Comparison of ENCODE assay signal across 25 cellular contexts in genomic region chr3:140602781-140603180, GRCh38.
A peak's percentile ranks its signal among the peaks of the same experiment; 100 is the strongest.
DNase-seq lines count a peak whose midpoint lies in the region; ATAC-seq and TF ChIP-seq lines count a peak whose summit lies in the region.
"Had no signal": no experiment of that assay in that cellular context is flagged by ENCODE, and none has a peak within 500 bp of the region (broad histone marks: within the 10 kb centered on the region; RNA-seq: fewer than 3 reads in every experiment).

No MANE protein-coding gene starts in this region.

- H3K9me3 Mint-ChIP-seq in stimulated activated memory B cell treated with anti-CD40 and anti-IgM and Interleukin-4, amounts not matched to agents 10 μg/mL and 1 μg/mL and 100 μg/mL, for 72 hours = no peaks in the 10 kb centered on the region
- H3K9me3 Mint-ChIP-seq: H9 had no signal

- peaks cover 9% of the 10 kb centered on the region for H3K27me3 Mint-ChIP-seq in stimulated activated memory B cell treated with anti-CD40 and anti-IgM and Interleukin-4, amounts not matched to agents 10 μg/mL and 1 μg/mL and 100 μg/mL, for 72 hours

- no peaks in the 10 kb centered on the region for H3K36me3 ChIP-seq in SK-N-SH (replicated peaks in 1 of 2; ENCODE audit: control insufficient read depth in 1 of 2, insufficient read depth in 2 of 2, low read length in 1 of 2)
- H3K36me3 ChIP-seq in kidney epithelial cell (ENCODE audit: control insufficient read depth, insufficient read depth, low read length) = no peaks in the 10 kb centered on the region
- H3K36me3 ChIP-seq: SJSA1 had no signal

- no peaks in the 10 kb centered on the region for H3K9me2 ChIP-seq in SK-N-SH

- H3K9me3 ChIP-seq in SK-N-SH = 0 out of 2 replicates have a peak, but pooled peaks cover 5% of the 10 kb centered on the region
- H3K9me3 ChIP-seq: SJSA1 had no signal

- no peak overlapping the region for H3K4me3 Mint-ChIP-seq in stimulated activated memory B cell treated with anti-CD40 and anti-IgM and Interleukin-4, amounts not matched to agents 10 μg/mL and 1 μg/mL and 100 μg/mL, for 72 hours
- H3K4me3 Mint-ChIP-seq: CD8-positive, alpha-beta T cell; H9; HFFc6 had no signal

- peaks cover 0 to 12% of the 10 kb centered on the region in 2 experiments; a peak in 2 of 4 replicates for H3K4me1 ChIP-seq in SK-N-SH (ENCODE audit: control insufficient read depth in 1 of 2, insufficient read depth in 2 of 2, low read depth in 1 of 2, low read length in 1 of 2)
- H3K4me1 ChIP-seq: SJSA1 had no signal

- H4K20me1 ChIP-seq in SK-N-SH (ENCODE audit: insufficient read depth) = no peaks in the 10 kb centered on the region

- H3K4me1 Mint-ChIP-seq in stimulated activated memory B cell treated with anti-CD40 and anti-IgM and Interleukin-4, amounts not matched to agents 10 μg/mL and 1 μg/mL and 100 μg/mL, for 72 hours = no peaks in the 10 kb centered on the region
- H3K4me1 Mint-ChIP-seq: H9 had no signal

- H3K9ac ChIP-seq in SK-N-SH = no peak overlapping the region
- H3K9ac ChIP-seq: GM23248, KMS-11 had no signal

- 14% methylated on average over 2 of the region's 2 CpGs for WGBS in SK-N-SH (ENCODE audit: low lambda C conversion rate)

- no peak overlapping the region for H2AFZ ChIP-seq in SK-N-SH (ENCODE audit: low read depth)
- H2AFZ ChIP-seq: GM23248, PC-9 had no signal

- H3K79me2 ChIP-seq in SK-N-SH (ENCODE audit: insufficient read depth) = no peaks in the 10 kb centered on the region

- TF ChIP-seq CTCF in SK-N-SH (IDR thresholded peaks at IDR 0.05) (no peak), kidney epithelial cell (IDR thresholded peaks at IDR 0.05; ENCODE audit: insufficient read depth, low read length, poor library complexity, severe bottlenecking) (no peak)

- no peak for ATAC-seq in SK-N-SH treated with all-trans-retinoic acid at 6 μM for 48 hours
- ATAC-seq in stimulated activated memory B cell treated with anti-CD40 and anti-IgM and Interleukin-4, amounts not matched to agents 10 μg/mL and 1 μg/mL and 100 μg/mL, for 72 hours = no peak
- no peak for ATAC-seq in HG02610 (IDR thresholded peaks at IDR 0.05; ENCODE audit: unreplicated experiment)
- no peak for ATAC-seq in left colon
- ATAC-seq in HG03135 (IDR thresholded peaks at IDR 0.05; ENCODE audit: unreplicated experiment) = no peak
- ATAC-seq: CD8-positive, alpha-beta T cell had no signal

- no peak overlapping the region for H3K4me2 ChIP-seq in SK-N-SH
- H3K4me2 ChIP-seq: KMS-11, PC-9 had no signal

- no peaks in the 10 kb centered on the region for H3K36me3 Mint-ChIP-seq in stimulated activated memory B cell treated with anti-CD40 and anti-IgM and Interleukin-4, amounts not matched to agents 10 μg/mL and 1 μg/mL and 100 μg/mL, for 72 hours
- H3K36me3 Mint-ChIP-seq: CD8-positive, alpha-beta T cell had no signal

- peak overlapping the region in 1 of 2 experiments; percentile 75; a peak in 2 of 4 replicates for H3K27ac ChIP-seq in SK-N-SH (ENCODE audit: low read depth in 2 of 2, low read length in 1 of 2)
- H3K27ac ChIP-seq: 22Rv1, GM23248, KMS-11, PC-9, SJSA1 had no signal

- no peak; the same call in 1 of the 2 replicates for TF ChIP-seq RAD21 in SK-N-SH (IDR thresholded peaks at IDR 0.05; ENCODE audit: low read length)

- CTCF ChIA-PET in SK-N-SH (lab: Yijun Ruan, JAX) = interaction anchor here (1.3 kb wide), 1 partner anchor 10 kb away, joined by 3 read pairs; no protein-coding TSS in a partner anchor

- DNase-seq in SK-N-SH (peak; percentile 17), amniotic epithelial cell (ENCODE audit: low read depth) (peak; percentile 1), kidney epithelial cell (ENCODE audit: low read depth) (peak; percentile 38), left colon (no peak)
- DNase-seq: AML-193; C1 segment of cervical spinal cord; Calu3; CD8-positive, alpha-beta T cell; DMS153; GM23248; H9; HFFc6; IMR-90; NCI-H1417; NCI-H1694 treated with DMSO at 0.1 percent for 48 hours; NCI-H446; NCI-H526 treated with DMSO at 0.1 percent for 48 hours; PC-9 had no signal

- no peak overlapping the region for H3K27ac Mint-ChIP-seq in stimulated activated memory B cell treated with anti-CD40 and anti-IgM and Interleukin-4, amounts not matched to agents 10 μg/mL and 1 μg/mL and 100 μg/mL, for 72 hours
- H3K27ac Mint-ChIP-seq: CD8-positive, alpha-beta T cell; HFFc6 had no signal

- POLR2A ChIA-PET in SK-N-SH (lab: Yijun Ruan, JAX) = no interaction called here

- TF ChIP-seq EP300 in SK-N-SH (IDR thresholded peaks at IDR 0.05; ENCODE audit: borderline replicate concordance in 1 of 2, low read depth in 1 of 2, low read length in 1 of 2) = peak in 1 of 2 experiments; percentile 47; a peak in 1 of 4 replicates

- no peaks in the 10 kb centered on the region for H3K27me3 ChIP-seq in SK-N-SH (ENCODE audit: insufficient read depth)
- H3K27me3 ChIP-seq in kidney epithelial cell (ENCODE audit: control insufficient read depth, insufficient read depth, low read length) = no peaks in the 10 kb centered on the region
- H3K27me3 ChIP-seq: SJSA1 had no signal

- H3K4me3 ChIP-seq in SK-N-SH (ENCODE audit: low read depth in 2 of 2, low read length in 1 of 2) (no peak overlapping the region), kidney epithelial cell (ENCODE audit: low read depth, low read length) (no peak overlapping the region)
- H3K4me3 ChIP-seq: GM23248, PC-9, SJSA1 had no signal

- H3F3A ChIP-seq in SK-N-SH (replicated peaks; ENCODE audit: insufficient read depth) = no peaks in the 10 kb centered on the region

- intact Hi-C loops in left colon (cut with DNase I, micrococcal nuclease) = no loop called here

TF ChIP-seq in SK-N-SH, 30 proteins besides CTCF, POLR2A, EP300 and RAD21:
- TF ChIP-seq JUND (IDR thresholded peaks at IDR 0.05) (no peak), GATA2 (CRISPR knock-in tag; IDR thresholded peaks at IDR 0.05) (peak; percentile 47; the same call in 1 of the 2 replicates), TEAD4 (IDR thresholded peaks at IDR 0.05; ENCODE audit: borderline replicate concordance, insufficient read depth) (no peak), RCOR1 (IDR thresholded peaks at IDR 0.05; ENCODE audit: low read length) (0 out of 2 replicates have a peak, but pooled peaks have one; percentile 25), SIN3A (IDR thresholded peaks at IDR 0.05; ENCODE audit: borderline replicate concordance, low read depth, low read length) (no peak), MXI1 (IDR thresholded peaks at IDR 0.05; ENCODE audit: low read depth, low read length) (no peak)

TF ChIP-seq in SK-N-SH treated with all-trans-retinoic acid at 6 μM for 48 hours, 23 proteins besides CTCF, POLR2A, EP300 and RAD21:
- no peak for TF ChIP-seq CSDC2 (CRISPR knock-in tag; IDR thresholded peaks at IDR 0.05)
- TF ChIP-seq RARB (CRISPR knock-in tag; IDR thresholded peaks at IDR 0.05) = no peak
- no peak for TF ChIP-seq TCF4 (CRISPR knock-in tag; IDR thresholded peaks at IDR 0.05; ENCODE audit: borderline replicate concordance)
- TF ChIP-seq SNAI2 (CRISPR knock-in tag; IDR thresholded peaks at IDR 0.05) = no peak
- no peak for TF ChIP-seq ZNF70 (CRISPR knock-in tag; IDR thresholded peaks at IDR 0.05)
- TF ChIP-seq ZC3H10 (CRISPR knock-in tag; IDR thresholded peaks at IDR 0.05) = no peak

Comparison
In these comparisons a context has a peak if more than half of its experiments do, and no peak if none do; other contexts are left out.
1. DNase-seq: peak in SK-N-SH (single experiment), amniotic epithelial cell (single experiment) and kidney epithelial cell (single experiment); none in left colon (0 of 2).